ENCODE assay signal across 15 cellular contexts in genomic region chrX:1448793-1449580, GRCh38. TPM values are rescaled to one million over a fixed set of nuclear protein-coding genes. Genes with fewer than 3 reads are reported as not detected.
DNase-seq lines count a peak whose midpoint lies in the region; ATAC-seq and TF ChIP-seq lines count a peak whose summit lies in the region.
"Had no signal": no experiment of that assay in that cellular context is flagged by ENCODE, and none has a peak within 500 bp of the region (broad histone marks: within the 10 kb centered on the region; RNA-seq: fewer than 3 reads in every experiment).

No MANE protein-coding gene starts in this region.

- ATAC-seq in CD4-positive, alpha-beta T cell (ENCODE audit: poor library complexity): no peak
- ATAC-seq in GM21447 (IDR thresholded peaks at IDR 0.05; ENCODE audit: unreplicated experiment): no peak
- ATAC-seq: gastrocnemius medialis; HCT116; stimulated activated naive CD8-positive, alpha-beta T cell treated with anti-CD3 and anti-CD28 coated beads, Interleukin-15, amount 100 ng/mL, for 72 hours had no signal

- H3K4me1 Mint-ChIP-seq in CD4-positive, alpha-beta T cell (ENCODE audit: low read depth): peaks cover 23% of the 10 kb centered on the region
- H3K4me1 Mint-ChIP-seq in IgD-negative memory B cell (peaks cover 6 to 10% (median 8%) of the 10 kb centered on the region in 3 donors), osteocyte (ENCODE audit: unreplicated experiment) (peaks cover 5% of the 10 kb centered on the region)

- no peak for TF ChIP-seq CTCF in CD4-positive, alpha-beta T cell (IDR thresholded peaks at IDR 0.05)
- TF ChIP-seq CTCF in dorsolateral prefrontal cortex (IDR thresholded peaks at IDR 0.05 in 54 of 56, conservative IDR thresholded peaks at IDR 0.05 in 2 of 56; ENCODE audit: low read depth in 1 of 56, partially characterized antibody in 56 of 56): no peak
- TF ChIP-seq CTCF in osteocyte (IDR thresholded peaks at IDR 0.05): no peak

- H3K9me3 Mint-ChIP-seq in CD4-positive, alpha-beta T cell: peaks cover 19% of the 10 kb centered on the region
- H3K9me3 Mint-ChIP-seq in IgD-negative memory B cell: peaks cover 2 to 4% (median 4%) of the 10 kb centered on the region in 3 donors
- H3K9me3 Mint-ChIP-seq in osteocyte (ENCODE audit: unreplicated experiment): peaks cover 14% of the 10 kb centered on the region

- peaks cover 69% of the 10 kb centered on the region for H3K36me3 Mint-ChIP-seq in CD4-positive, alpha-beta T cell (ENCODE audit: low read depth)
- H3K36me3 Mint-ChIP-seq in IgD-negative memory B cell (peaks cover 9% of the 10 kb centered on the region), osteocyte (ENCODE audit: unreplicated experiment) (peaks cover 23% of the 10 kb centered on the region)

- POLR2A ChIA-PET in CD4-positive, alpha-beta T cell (lab: Charles Lee): no interaction called here

- CTCF ChIA-PET in CD4-positive, alpha-beta T cell (lab: Charles Lee): no interaction called here

- H3K27ac Mint-ChIP-seq in CD4-positive, alpha-beta T cell: peak overlapping the region; percentile 61
- peak overlapping the region in 2 of 3 donors; percentile 46 to 67 for H3K27ac Mint-ChIP-seq in IgD-negative memory B cell
- no peak overlapping the region for H3K27ac Mint-ChIP-seq in osteocyte (ENCODE audit: unreplicated experiment)

- H3K9me3 ChIP-seq in CD4-positive, alpha-beta T cell (ENCODE audit: control insufficient read depth, low read length): no peaks in the 10 kb centered on the region
- H3K9me3 ChIP-seq: gastrocnemius medialis had no signal

- H3K27me3 Mint-ChIP-seq in CD4-positive, alpha-beta T cell: no peaks in the 10 kb centered on the region
- H3K27me3 Mint-ChIP-seq in IgD-negative memory B cell (no peaks in the 10 kb centered on the region), osteocyte (ENCODE audit: unreplicated experiment) (no peaks in the 10 kb centered on the region)
- H3K27me3 Mint-ChIP-seq: stimulated activated naive CD8-positive, alpha-beta T cell treated with anti-CD3 and anti-CD28 coated beads, Interleukin-15, amount 100 ng/mL, for 72 hours had no signal

- H3K27me3 ChIP-seq in CD4-positive, alpha-beta T cell (ENCODE audit: control insufficient read depth, insufficient read depth, low read length): no peaks in the 10 kb centered on the region
- H3K27me3 ChIP-seq in dorsolateral prefrontal cortex: no peaks in the 10 kb centered on the region
- H3K27me3 ChIP-seq: brain microvascular endothelial cell, gastrocnemius medialis had no signal

- no peak overlapping the region for H3K4me3 ChIP-seq in dorsolateral prefrontal cortex
- H3K4me3 ChIP-seq: gastrocnemius medialis had no signal

- H3K4me3 Mint-ChIP-seq in CD4-positive, alpha-beta T cell: peak overlapping the region; percentile 36
- H3K4me3 Mint-ChIP-seq in IgD-negative memory B cell (peak overlapping the region in 1 of 4 donors; percentile 46), osteocyte (ENCODE audit: unreplicated experiment) (no peak overlapping the region)
- H3K4me3 Mint-ChIP-seq: stimulated activated naive CD8-positive, alpha-beta T cell treated with anti-CD3 and anti-CD28 coated beads, Interleukin-15, amount 100 ng/mL, for 72 hours had no signal

- DNase-seq in CD4-positive, alpha-beta T cell: peak in 1 of 10 experiments; percentile 22
- DNase-seq in dorsolateral prefrontal cortex: peak in 6 of 10 donors; percentile 2 to 13 (median 8)
- peak; percentile 53 for DNase-seq in osteocyte (ENCODE audit: extremely low spot score, unreplicated experiment)
- no peak for DNase-seq in NCI-H128 (lab: John Stamatoyannopoulos, UW; ENCODE audit: unreplicated experiment)
- no peak for DNase-seq in LoVo (ENCODE audit: low spot score)
- DNase-seq: brain microvascular endothelial cell; Karpas-422; NCI-H2029; NCI-H82; stimulated activated CD4-positive, alpha-beta T cell treated with anti-CD3 and anti-CD28 coated beads, Interleukin-4, amount 100 ng/mL, for 4 hours had no signal

- intact Hi-C loops in CD4-positive, alpha-beta T cell (cut with DNase I, micrococcal nuclease): no loop called here
- intact Hi-C loops in dorsolateral prefrontal cortex (cut with DNase I): no loop called here

- H3K27ac ChIP-seq in CD4-positive, alpha-beta T cell (ENCODE audit: low read depth, low read length): no peak overlapping the region
- H3K27ac ChIP-seq in dorsolateral prefrontal cortex: no peak overlapping the region
- H3K27ac ChIP-seq: brain microvascular endothelial cell, gastrocnemius medialis had no signal

RNA-seq across cellular contexts. Expression of gene ASMTL, which starts 3.7 kb away (rescaled TPM):
- total RNA-seq in CD4-positive, alpha-beta T cell: 10 to 100 TPM; 34.6 to 39.3 TPM
- polyA plus RNA-seq in IgD-negative memory B cell: 50.1 TPM
- 10 to 100 TPM; 15.8 to 57.3 (median 32.2) TPM for total RNA-seq in dorsolateral prefrontal cortex
- total RNA-seq in osteocyte: 33.3 and 35.9 TPM in 2 replicates

RNA-seq across cellular contexts. Expression of gene SLC25A6, which starts 57.1 kb away (rescaled TPM):
- total RNA-seq in CD4-positive, alpha-beta T cell: 100 to 1,000 TPM; 338 to 340 TPM
- 881 TPM for polyA plus RNA-seq in IgD-negative memory B cell
- total RNA-seq in dorsolateral prefrontal cortex: 100 to 1,000 TPM; 158 to 287 (median 202) TPM
- total RNA-seq in osteocyte: 394 and 402 TPM in 2 replicates

Comparison
In these comparisons a context has a peak if more than half of its experiments do, and no peak if none do; other contexts are left out.
1. DNase-seq: peak in dorsolateral prefrontal cortex (6 of 10) and osteocyte (single experiment); none in NCI-H128 (single experiment) and LoVo (single experiment).